In the genomic region with DNA sequence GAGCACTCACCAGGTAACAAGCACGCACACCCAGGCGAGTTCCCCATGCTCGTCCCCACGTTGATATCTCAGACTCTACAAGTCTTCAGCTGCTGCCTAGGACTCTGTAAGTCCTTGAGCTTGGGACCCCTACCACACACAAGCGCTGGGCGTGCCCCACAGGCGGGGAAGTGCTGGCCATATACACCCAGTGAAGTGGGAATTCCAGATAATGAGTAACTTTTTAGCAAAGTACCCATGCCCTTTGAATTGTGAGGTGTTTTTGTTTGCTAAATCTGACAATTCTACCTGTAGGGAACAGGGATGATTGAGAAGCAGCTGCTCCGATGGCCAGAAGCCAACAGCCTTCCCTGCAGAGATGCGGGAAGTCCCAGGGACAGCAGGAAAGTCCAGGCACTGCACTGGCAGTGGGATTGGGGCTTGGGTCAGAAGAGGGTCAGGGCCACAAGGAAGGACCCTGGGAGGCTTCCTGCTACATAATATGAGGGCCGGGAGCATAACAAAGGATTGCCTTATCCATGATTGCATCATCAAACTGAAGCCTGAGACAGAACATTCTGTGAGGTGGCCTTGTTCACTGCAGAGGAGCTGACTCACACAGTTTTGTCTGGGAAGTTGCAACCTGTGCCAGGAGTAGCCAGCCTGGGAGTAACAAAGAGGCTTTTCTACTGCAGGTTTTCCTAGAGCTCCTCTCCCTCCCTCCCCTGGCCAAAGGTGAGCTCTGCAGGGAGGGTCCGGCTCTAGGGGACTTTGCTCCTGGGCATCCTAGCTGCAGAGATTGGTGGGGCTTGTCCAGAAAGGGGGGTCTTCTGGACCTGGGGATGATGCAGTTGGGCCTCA, we compare ENCODE assay signal across 8 cellular contexts. TPM values are rescaled to one million over a fixed set of nuclear protein-coding genes. Genes with fewer than 3 reads are reported as not detected.
DNase-seq lines count a peak whose midpoint lies in the region; ATAC-seq and TF ChIP-seq lines count a peak whose summit lies in the region.

No MANE protein-coding gene starts in this region.

- H3K4me1 Mint-ChIP-seq in T-helper 17 cell, result peaks cover 3% of the 10 kb centered on the region
- peaks cover 7% of the 10 kb centered on the region for H3K4me1 Mint-ChIP-seq in endothelial cell (ENCODE audit: unreplicated experiment)

- no peaks in the 10 kb centered on the region for H3K9me2 ChIP-seq in PC-9 (ENCODE audit: insufficient read depth)

- H3K4me2 ChIP-seq in PC-9, result peak overlapping the region; percentile 36; the same call in 1 of the 2 replicates

- ATAC-seq in T-helper 17 cell, result no peak
- no peak for ATAC-seq in HG03521 (IDR thresholded peaks at IDR 0.05; ENCODE audit: unreplicated experiment)

- no peak overlapping the region for H2AFZ ChIP-seq in PC-9

- H3K9me3 ChIP-seq in PC-9 (ENCODE audit: insufficient read depth, low read depth), result no peaks in the 10 kb centered on the region
- no peaks in the 10 kb centered on the region for H3K9me3 ChIP-seq in T-helper 17 cell (ENCODE audit: control insufficient read depth, low read length, poor library complexity, severe bottlenecking)

- H3K27ac ChIP-seq in PC-9, result peak overlapping the region; percentile 69

- intact Hi-C loops in PC-9 (cut with micrococcal nuclease; ENCODE audit: unreplicated experiment), result no loop called here

- H3K27me3 ChIP-seq in BJ (ENCODE audit: control insufficient read depth, insufficient read depth, low read length) (no peaks in the 10 kb centered on the region; the same call in 1 of the 2 replicates), PC-9 (ENCODE audit: insufficient read depth, low read depth) (no peaks in the 10 kb centered on the region)

- H3K36me3 ChIP-seq in BJ (ENCODE audit: control insufficient read depth, insufficient read depth, low read length) (no peaks in the 10 kb centered on the region), PC-9 (ENCODE audit: low read depth) (no peaks in the 10 kb centered on the region)

- H3K27ac Mint-ChIP-seq in T-helper 17 cell, result no peak overlapping the region
- no peak overlapping the region for H3K27ac Mint-ChIP-seq in endothelial cell (ENCODE audit: unreplicated experiment)

- POLR2A ChIA-PET in BJ (lab: Charles Lee), result no interaction called here
- POLR2A ChIA-PET in PC-9 (lab: Charles Lee; ENCODE audit: unreplicated experiment), result no interaction called here

- H3K4me1 ChIP-seq in PC-9 (replicated peaks; ENCODE audit: insufficient read depth), result no peaks in the 10 kb centered on the region; the same call in 1 of the 2 replicates

- H3K36me3 Mint-ChIP-seq in T-helper 17 cell (ENCODE audit: low read depth) (peaks cover 2% of the 10 kb centered on the region), endothelial cell (ENCODE audit: low read depth, unreplicated experiment) (no peaks in the 10 kb centered on the region)

- no peaks in the 10 kb centered on the region for H3K9me3 Mint-ChIP-seq in endothelial cell (ENCODE audit: unreplicated experiment)

- CTCF ChIA-PET in BJ (lab: Yijun Ruan, JAX), result interaction anchor here (0.9 to 1.9 kb wide), 3 partner anchors 23 to 113 kb away, joined by 3 to 4 read pairs (median 3); no protein-coding TSS in a partner anchor
- CTCF ChIA-PET in PC-9 (lab: Charles Lee), result interaction anchor here (0.6 kb wide), 1 partner anchor 12 kb away, joined by 4 read pairs; no protein-coding TSS in a partner anchor

- H3K27me3 Mint-ChIP-seq in T-helper 17 cell, result peaks cover 46% of the 10 kb centered on the region
- H3K27me3 Mint-ChIP-seq in endothelial cell (ENCODE audit: unreplicated experiment), result peaks cover 5% of the 10 kb centered on the region

- no peak overlapping the region for H3K4me3 Mint-ChIP-seq in T-helper 17 cell
- no peak overlapping the region for H3K4me3 Mint-ChIP-seq in endothelial cell (ENCODE audit: unreplicated experiment)

- no TSS peak for BruUV-seq in PC-9 (replicated peaks; lab: Mats Ljungman, UMichigan)

- H3K79me2 ChIP-seq in PC-9 (ENCODE audit: low read depth), result no peaks in the 10 kb centered on the region

- TF ChIP-seq CTCF in BJ (IDR thresholded peaks at IDR 0.05; ENCODE audit: insufficient read depth, low read depth, low read length) (no peak), PC-9 (conservative IDR thresholded peaks at IDR 0.05) (no peak), endothelial cell (IDR thresholded peaks at IDR 0.05; ENCODE audit: unreplicated experiment) (no peak)

- H3K4me3 ChIP-seq in BJ (ENCODE audit: low read depth, low read length) (no peak overlapping the region), PC-9 (no peak overlapping the region)

- H4K20me1 ChIP-seq in PC-9 (ENCODE audit: insufficient read depth), result no peaks in the 10 kb centered on the region

- DNase-seq in BJ (ENCODE audit: low read depth), result peak; percentile 60
- peak; percentile 20 to 74 for DNase-seq in PC-9
- peak; percentile 94 for DNase-seq in fibroblast of peridontal ligament (ENCODE audit: extremely low read depth)
- DNase-seq in nucleus accumbens (lab: John Stamatoyannopoulos, UW), result peak in 48 of 56 donors; percentile 6 to 84 (median 50)
- DNase-seq in activated CD8-positive, alpha-beta memory T cell treated with anti-CD3 and anti-CD28 coated beads, Interleukin-2, amount 50 U/mL, for 4 hours, result no peak
- no peak for DNase-seq in T-helper 17 cell
- DNase-seq in endothelial cell (ENCODE audit: low spot score), result no peak

- H3F3A ChIP-seq in PC-9 (ENCODE audit: insufficient read depth, low read depth), result no peaks in the 10 kb centered on the region

RNA-seq across cellular contexts. Expression of gene SERPINA3, which starts 13.2 kb away (rescaled TPM):
- 0.70 and 0.91 TPM in 2 replicates for polyA plus RNA-seq in BJ (2011; rRNA removed)
- polyA minus RNA-seq in BJ (2011; rRNA and poly(A)+ RNA removed), result 0.36 and 0.47 TPM in 2 replicates
- total RNA-seq in PC-9 (2021) (not detected in 2 replicates), T-helper 17 cell (not detected), endothelial cell (ENCODE audit: unreplicated experiment) (not detected)

RNA-seq across cellular contexts. Expression of gene SERPINA5, which starts 17.8 kb away (rescaled TPM):
- 0.09 and 0.12 TPM in 2 replicates for polyA plus RNA-seq in BJ (2011; rRNA removed)
- polyA minus RNA-seq in BJ (2011; rRNA and poly(A)+ RNA removed), result 0.31 TPM in 1 of 2 replicates, not detected in the other
- total RNA-seq in PC-9 (2021) (not detected in 2 replicates), T-helper 17 cell (not detected), endothelial cell (ENCODE audit: unreplicated experiment) (0.26 TPM)

RNA-seq across cellular contexts. Expression of gene SERPINA4, which starts 37.8 kb away (rescaled TPM):
- polyA plus RNA-seq in BJ (2011; rRNA removed), result not detected in 2 replicates
- polyA minus RNA-seq in BJ (2011; rRNA and poly(A)+ RNA removed), result not detected in 2 replicates
- not detected in 2 replicates for total RNA-seq in PC-9 (2021)
- total RNA-seq in T-helper 17 cell, result not detected
- not detected for total RNA-seq in endothelial cell (ENCODE audit: unreplicated experiment)

Comparison
In these comparisons a context has a peak if more than half of its experiments do, and no peak if none do; other contexts are left out.
1. DNase-seq: peak in BJ (single experiment), PC-9 (2 of 2), fibroblast of peridontal ligament (single experiment) and nucleus accumbens (48 of 56); none in activated CD8-positive, alpha-beta memory T cell treated with anti-CD3 and anti-CD28 coated beads, Interleukin-2, amount 50 U/mL, for 4 hours (single experiment), T-helper 17 cell (0 of 3) and endothelial cell (single experiment).